In the genomic region with DNA sequence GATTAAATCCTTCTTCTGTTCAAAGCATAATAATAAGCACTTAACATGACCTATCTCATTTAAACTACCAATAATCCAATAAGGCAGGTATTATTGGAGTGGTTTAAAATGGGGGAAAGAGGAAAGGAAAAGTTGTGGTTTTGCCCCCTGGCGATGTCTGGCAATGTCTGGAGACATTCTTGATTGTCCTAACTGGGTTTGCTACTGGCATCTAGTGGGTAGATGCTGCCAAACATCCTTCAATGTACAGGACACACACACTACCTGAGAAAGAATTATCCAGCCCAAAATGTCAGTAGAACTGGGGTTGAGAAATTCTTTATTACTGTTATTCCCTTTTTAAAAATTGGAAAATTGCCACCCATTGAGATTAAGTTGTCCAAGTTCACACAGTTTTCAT, we compare ENCODE assay signal across 20 cellular contexts.
"Had no signal": no experiment of that assay in that cellular context is flagged by ENCODE, and none has a peak within 500 bp of the region (broad histone marks: within the 10 kb centered on the region; RNA-seq: fewer than 3 reads in every experiment).

No MANE protein-coding gene starts in this region.

- H3K4me3 ChIP-seq: adrenal gland, breast epithelium, left ventricle myocardium inferior, thyroid gland had no signal

- H3K4me3 Mint-ChIP-seq: activated T-helper 1 cell treated with anti-CD3 and anti-CD28 coated beads, Interleukin-12 subunit alpha, Interleukin-12 subunit beta, Interleukin-2, Interleukin-4 antibody, amounts not matched to agents 30 ng/mL and 10 ng/mL and 1 ng/mL, durations not matched to agents 14 hours and 24 hours and 36 hours; immature natural killer cell; nephron progenitor cell had no signal

- H3K27ac ChIP-seq: adrenal gland, breast epithelium, left ventricle myocardium inferior, thyroid gland had no signal

- FAIRE-seq: astrocyte had no signal

- H3K4me1 ChIP-seq: adrenal gland, breast epithelium, left ventricle myocardium inferior, thyroid gland had no signal

- H3K36me3 ChIP-seq: adrenal gland, breast epithelium, left ventricle myocardium inferior, thyroid gland had no signal

- H3K27me3 ChIP-seq: adrenal gland, breast epithelium, thyroid gland had no signal

- DNase-seq: activated CD4-positive, alpha-beta T cell treated with anti-CD3 and anti-CD28 coated beads, Interleukin-2, amount 50 U/mL, for 4 hours; activated gamma-delta T cell treated with Interleukin-2 at 50 U/mL for 16 hours; activated T-cell treated with anti-CD3 and anti-CD28 coated beads for 4 hours; cortex of kidney; immature natural killer cell; kidney glomerular epithelial cell; left ventricle myocardium inferior; mammary epithelial cell; midbrain; nephron progenitor cell; occipital lobe; posterior cingulate gyrus; stimulated activated naive CD4-positive, alpha-beta T cell; thyroid gland had no signal

- H3K9me3 Mint-ChIP-seq: activated naive CD4-positive, alpha-beta T cell treated with anti-CD3 and anti-CD28 coated beads, Interleukin-2, amount 50 U/mL, for 72 hours; activated T-helper 1 cell treated with anti-CD3 and anti-CD28 coated beads, Interleukin-12 subunit alpha, Interleukin-12 subunit beta, Interleukin-2, Interleukin-4 antibody, amounts not matched to agents 30 ng/mL and 10 ng/mL and 1 ng/mL, durations not matched to agents 14 hours and 24 hours and 36 hours; immature natural killer cell; nephron progenitor cell had no signal

- H3K4me1 Mint-ChIP-seq: immature natural killer cell, nephron progenitor cell had no signal

- ATAC-seq: activated naive CD4-positive, alpha-beta T cell treated with anti-CD3 and anti-CD28 coated beads, Interleukin-2, amount 50 U/mL, for 72 hours; esophagus mucosa had no signal

- H3K36me3 Mint-ChIP-seq: activated naive CD4-positive, alpha-beta T cell treated with anti-CD3 and anti-CD28 coated beads, Interleukin-2, amount 50 U/mL, for 72 hours; immature natural killer cell had no signal

- H3K9me3 ChIP-seq: adrenal gland, breast epithelium, left ventricle myocardium inferior, thyroid gland had no signal

- H3K27ac Mint-ChIP-seq: activated naive CD4-positive, alpha-beta T cell treated with anti-CD3 and anti-CD28 coated beads, Interleukin-2, amount 50 U/mL, for 72 hours; activated T-helper 1 cell treated with anti-CD3 and anti-CD28 coated beads, Interleukin-12 subunit alpha, Interleukin-12 subunit beta, Interleukin-2, Interleukin-4 antibody, amounts not matched to agents 30 ng/mL and 10 ng/mL and 1 ng/mL, durations not matched to agents 14 hours and 24 hours and 36 hours; nephron progenitor cell had no signal
